Comparison of ENCODE assay signal across 2 cellular contexts in the genomic region with DNA sequence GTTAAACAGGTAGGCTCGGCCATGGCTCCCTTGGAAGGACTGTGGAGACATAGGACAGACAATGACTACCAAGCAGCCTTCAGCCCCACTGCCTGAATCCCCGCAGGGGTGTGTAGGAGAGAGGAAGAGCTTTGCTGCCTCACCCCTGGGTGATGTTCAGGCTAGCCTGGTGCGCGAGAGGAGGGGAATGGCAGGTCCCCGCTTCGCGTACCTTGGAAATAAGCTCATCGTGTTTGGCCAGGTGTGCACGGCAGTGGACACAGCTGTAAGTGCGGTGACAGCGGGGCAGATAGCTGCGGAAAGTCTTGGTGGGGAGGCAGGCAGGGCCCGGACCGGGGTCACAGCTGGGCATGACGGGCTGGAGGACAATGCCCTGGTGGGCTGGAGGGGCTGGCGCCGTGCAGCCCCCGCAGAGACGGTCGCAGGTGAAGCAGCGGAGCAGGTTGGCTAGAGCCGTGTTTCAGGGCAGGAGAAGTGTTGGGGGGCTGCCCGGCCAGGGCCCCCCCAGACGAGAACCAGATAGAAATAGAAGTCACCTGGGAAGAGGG.
TF ChIP-seq lines count a peak whose summit lies in the region.

No MANE protein-coding gene starts in this region.

TF ChIP-seq in IMR-90, 13 proteins besides CTCF, POLR2A, EP300 and RAD21:
- TF ChIP-seq SMC3 (IDR thresholded peaks at IDR 0.05; ENCODE audit: low read depth, low read length) (no peak), RCOR1 (IDR thresholded peaks at IDR 0.05; ENCODE audit: insufficient replicate concordance, low read length) (no peak), BHLHE40 (IDR thresholded peaks at IDR 0.05; ENCODE audit: low read depth, low read length) (no peak), MAFK (IDR thresholded peaks at IDR 0.05; ENCODE audit: low read depth, low read length) (no peak), CHD1 (IDR thresholded peaks at IDR 0.05; ENCODE audit: low read depth, low read length) (no peak), MXI1 (IDR thresholded peaks at IDR 0.05; ENCODE audit: borderline replicate concordance, low read depth, low read length) (no peak), NFE2L2 (IDR thresholded peaks at IDR 0.05; ENCODE audit: low read depth, low read length) (no peak), CEBPB (IDR thresholded peaks at IDR 0.05; ENCODE audit: low read depth, low read length) (no peak), FOS (IDR thresholded peaks at IDR 0.05; ENCODE audit: low read depth, low read length) (no peak), MAZ (IDR thresholded peaks at IDR 0.05; ENCODE audit: borderline replicate concordance, low read depth, low read length) (no peak), RFX5 (IDR thresholded peaks at IDR 0.05; ENCODE audit: low read depth, low read length) (no peak), ELK1 (IDR thresholded peaks at IDR 0.05; ENCODE audit: borderline replicate concordance, low read depth, low read length) (no peak)
- TF ChIP-seq, protein P1, sequence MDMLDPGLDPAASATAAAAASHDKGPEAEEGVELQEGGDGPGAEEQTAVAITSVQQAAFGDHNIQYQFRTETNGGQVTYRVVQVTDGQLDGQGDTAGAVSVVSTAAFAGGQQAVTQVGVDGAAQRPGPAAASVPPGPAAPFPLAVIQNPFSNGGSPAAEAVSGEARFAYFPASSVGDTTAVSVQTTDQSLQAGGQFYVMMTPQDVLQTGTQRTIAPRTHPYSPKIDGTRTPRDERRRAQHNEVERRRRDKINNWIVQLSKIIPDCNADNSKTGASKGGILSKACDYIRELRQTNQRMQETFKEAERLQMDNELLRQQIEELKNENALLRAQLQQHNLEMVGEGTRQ (IDR thresholded peaks at IDR 0.05; ENCODE audit: low read depth, low read length) = no peak
TF ChIP-seq in IMR-90: peak in this region for 0.

TF ChIP-seq in H1, 55 proteins besides CTCF, POLR2A, EP300 and RAD21:
- peak; percentile 54 for TF ChIP-seq TAF7 (optimal IDR thresholded peaks at IDR 0.05; ENCODE audit: borderline replicate concordance, low read depth, low read length)
- peak; percentile 90 for TF ChIP-seq POLR2AphosphoS5 (IDR thresholded peaks at IDR 0.05; ENCODE audit: low read depth, low read length)
- TF ChIP-seq SIN3A (conservative IDR thresholded peaks at IDR 0.05 in 1 of 2, IDR thresholded peaks at IDR 0.05 in 1 of 2; ENCODE audit: low read depth in 1 of 2, low read length in 2 of 2) = peak in 1 of 2 experiments; percentile 63; a peak in 1 of 4 replicates
- no peak for TF ChIP-seq SRF (IDR thresholded peaks at IDR 0.05; ENCODE audit: low read depth, low read length)
- TF ChIP-seq SP4 (IDR thresholded peaks at IDR 0.05; ENCODE audit: low read length) = peak; percentile 75; the same call in 1 of the 2 replicates
- TF ChIP-seq, protein P2, sequence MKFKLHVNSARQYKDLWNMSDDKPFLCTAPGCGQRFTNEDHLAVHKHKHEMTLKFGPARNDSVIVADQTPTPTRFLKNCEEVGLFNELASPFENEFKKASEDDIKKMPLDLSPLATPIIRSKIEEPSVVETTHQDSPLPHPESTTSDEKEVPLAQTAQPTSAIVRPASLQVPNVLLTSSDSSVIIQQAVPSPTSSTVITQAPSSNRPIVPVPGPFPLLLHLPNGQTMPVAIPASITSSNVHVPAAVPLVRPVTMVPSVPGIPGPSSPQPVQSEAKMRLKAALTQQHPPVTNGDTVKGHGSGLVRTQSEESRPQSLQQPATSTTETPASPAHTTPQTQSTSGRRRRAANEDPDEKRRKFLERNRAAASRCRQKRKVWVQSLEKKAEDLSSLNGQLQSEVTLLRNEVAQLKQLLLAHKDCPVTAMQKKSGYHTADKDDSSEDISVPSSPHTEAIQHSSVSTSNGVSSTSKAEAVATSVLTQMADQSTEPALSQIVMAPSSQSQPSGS (IDR thresholded peaks at IDR 0.05; ENCODE audit: low read length) = 0 out of 2 replicates have a peak, but pooled peaks have one; percentile 21
TF ChIP-seq in H1: peak in this region for 5.
